20 cellular contexts compared by ENCODE assay signal in the genomic region with DNA sequence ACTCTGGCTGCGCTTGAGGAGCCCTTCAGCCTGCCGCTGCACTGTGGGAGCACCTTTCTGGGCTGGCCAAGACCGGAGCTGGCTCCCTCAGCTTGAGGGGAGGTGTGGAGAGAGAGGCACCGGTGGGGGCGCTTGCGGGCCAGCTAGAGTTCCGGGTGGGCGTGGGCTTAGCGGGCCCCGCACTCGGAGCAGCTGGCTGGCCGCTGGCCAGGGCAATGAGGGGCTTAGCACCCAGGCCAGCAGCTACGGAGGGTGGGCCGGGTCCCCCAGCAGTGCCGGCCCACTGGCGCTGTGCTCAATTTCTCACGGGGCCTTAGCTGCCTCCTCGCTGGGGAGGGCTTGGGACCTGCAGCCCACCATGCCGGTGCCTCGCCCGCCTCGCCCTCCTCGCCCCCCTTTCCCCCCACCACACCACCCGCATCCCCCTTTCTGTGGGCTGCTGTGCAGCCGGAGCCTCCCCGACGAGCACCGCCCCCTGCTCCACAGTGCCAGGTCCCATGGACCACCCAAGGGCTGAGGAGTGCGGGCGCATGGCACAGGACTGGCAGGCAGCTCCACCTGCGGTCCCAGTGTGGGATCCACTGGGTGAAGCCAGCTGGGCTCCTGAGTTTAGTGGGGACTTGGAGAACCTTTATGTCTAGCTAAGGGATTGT.
"Had no signal": no experiment of that assay in that cellular context is flagged by ENCODE, and none has a peak within 500 bp of the region (broad histone marks: within the 10 kb centered on the region; RNA-seq: fewer than 3 reads in every experiment).

No MANE protein-coding gene starts in this region.

- H3K4me3 ChIP-seq: heart left ventricle, pancreas, psoas muscle, stomach, thoracic aorta, transverse colon had no signal

- DNase-seq: central memory CD4-positive, alpha-beta T cell; effector memory CD4-positive, alpha-beta T cell; hippocampal formation; kidney glomerular epithelial cell; mesendoderm; naive thymus-derived CD4-positive, alpha-beta T cell; nucleus accumbens; retina; small intestine; stimulated activated CD4-positive, alpha-beta T cell treated with anti-CD3 and anti-CD28 coated beads, Interleukin-4, amount 100 ng/mL, for 1 hour; stomach; substantia nigra; transverse colon had no signal

- H3K9me3 ChIP-seq: pancreas, psoas muscle, thoracic aorta, transverse colon had no signal

- H3K27ac ChIP-seq: heart left ventricle, pancreas, psoas muscle, stomach, thoracic aorta, transverse colon had no signal

- H3K4me1 ChIP-seq: heart left ventricle, pancreas, psoas muscle, stomach, transverse colon had no signal

- H3K27me3 ChIP-seq: heart left ventricle, pancreas, stomach, transverse colon had no signal

- H3K36me3 ChIP-seq: heart left ventricle, pancreas, stomach, thoracic aorta, transverse colon had no signal

- ATAC-seq: esophagus mucosa; heart left ventricle; left lobe of liver; naive thymus-derived CD4-positive, alpha-beta T cell; pancreas; psoas muscle; stimulated activated memory B cell treated with anti-CD40 and anti-IgM and Interleukin-4, amounts not matched to agents 10 μg/mL and 1 μg/mL and 100 μg/mL, for 72 hours had no signal
